Comparison of ENCODE assay signal across 17 cellular contexts in genomic region chr6:28226460-28226859, GRCh38. TPM values are rescaled to one million over a fixed set of nuclear protein-coding genes. Genes with fewer than 3 reads are reported as not detected.
A peak's percentile ranks its signal among the peaks of the same experiment; 100 is the strongest.
DNase-seq lines count a peak whose midpoint lies in the region; ATAC-seq, FAIRE-seq and TF ChIP-seq lines count a peak whose summit lies in the region.
"Had no signal": no experiment of that assay in that cellular context is flagged by ENCODE, and none has a peak within 500 bp of the region (broad histone marks: within the 10 kb centered on the region; RNA-seq: fewer than 3 reads in every experiment).

No MANE protein-coding gene starts in this region.

- H3K27ac ChIP-seq in A549 (no peak overlapping the region), HUES48 (ENCODE audit: low read depth, low read length) (no peak overlapping the region), mesodermal cell (ENCODE audit: low read depth, low read length, severe bottlenecking) (no peak overlapping the region), tibial artery (no peak overlapping the region)
- H3K27ac ChIP-seq: pancreas had no signal

- intact Hi-C loops in tibial artery (cut with DNase I; ENCODE audit: low total_unique reads) = loop anchor here (10.0 kb wide), 2 partner anchors 102 to 128 kb away; partner anchors contain the start of gene ZSCAN16

- no peak for TF ChIP-seq POLR2A in A549 (IDR thresholded peaks at IDR 0.05; ENCODE audit: low read length)

- ATAC-seq in A549 = no peak
- ATAC-seq: lower lobe of right lung, pancreas had no signal

- no peak for TF ChIP-seq RAD21 in A549 (conservative IDR thresholded peaks at IDR 0.05 in 1 of 2, IDR thresholded peaks at IDR 0.05 in 1 of 2)

- TF ChIP-seq CTCF in A549 (IDR thresholded peaks at IDR 0.05) (no peak), astrocyte of the cerebellum (IDR thresholded peaks at IDR 0.05; ENCODE audit: low read depth, low read length, missing control alignments) (no peak), tibial artery (IDR thresholded peaks at IDR 0.05) (no peak)

- CTCF ChIA-PET in A549 (lab: Yijun Ruan, JAX) = interaction anchor here (0.7 kb wide), 1 partner anchor 498 kb away, joined by 3 read pairs; no protein-coding TSS in a partner anchor

- 91% methylated on average over 2 of the region's 2 CpGs for WGBS in A549 (ENCODE audit: missing lambda C conversion rate)
- 90% methylated on average over 1 of the region's 2 CpGs; no CpG with 5 or more reads in 1 of the 2 experiments for WGBS in mesodermal cell (ENCODE audit: insufficient coverage in 2 of 2), 2 experiments

- H3K4me2 ChIP-seq in A549 = peak overlapping the region; percentile 89

- no peak for TF ChIP-seq EP300 in A549 (IDR thresholded peaks at IDR 0.05)

- H3K9me3 ChIP-seq in A549 = 0 out of 3 replicates have a peak, but pooled peaks cover 3% of the 10 kb centered on the region
- H3K9me3 ChIP-seq in HUES48 (ENCODE audit: control insufficient read depth, insufficient read depth, low read length) = no peaks in the 10 kb centered on the region; the same call in 1 of the 2 replicates
- H3K9me3 ChIP-seq in mesodermal cell (ENCODE audit: control insufficient read depth, low read length) = no peaks in the 10 kb centered on the region
- H3K9me3 ChIP-seq in tibial artery = no peaks in the 10 kb centered on the region
- H3K9me3 ChIP-seq: adrenal gland, lower lobe of right lung, pancreas had no signal

- H3K9ac ChIP-seq in HUES48 (ENCODE audit: low read depth, low read length) = no peak overlapping the region

- H3K27me3 ChIP-seq in HUES48 (ENCODE audit: control insufficient read depth, insufficient read depth, low read length) (peaks cover 27% of the 10 kb centered on the region), tibial artery (peaks cover 0 to 3% of the 10 kb centered on the region in 2 donors)
- H3K27me3 ChIP-seq: adrenal gland had no signal

- in situ Hi-C loops in astrocyte of the cerebellum (cut with HindIII; ENCODE audit: low sequenced_read_pairs) = no loop called here

- peaks cover 43% of the 10 kb centered on the region for H3K36me3 ChIP-seq in HUES48 (ENCODE audit: control insufficient read depth, insufficient read depth, low read length)
- peaks cover 48% of the 10 kb centered on the region for H3K36me3 ChIP-seq in mesodermal cell (ENCODE audit: control insufficient read depth, insufficient read depth, low read length)
- H3K36me3 ChIP-seq in tibial artery = peaks cover 38 to 46% (median 40%) of the 10 kb centered on the region in 3 donors

- no peak overlapping the region for H3K4me3 ChIP-seq in A549
- H3K4me3 ChIP-seq in HUES48 (ENCODE audit: low read depth, low read length) = peak overlapping the region; percentile 94
- H3K4me3 ChIP-seq in astrocyte of the cerebellum (ENCODE audit: low read depth, low read length) = peak overlapping the region; percentile 72
- peak overlapping the region; percentile 69 for H3K4me3 ChIP-seq in mesodermal cell (ENCODE audit: extremely low read depth, insufficient read depth, low read length, poor library complexity, severe bottlenecking)
- no peak overlapping the region for H3K4me3 ChIP-seq in tibial artery

- no peak for DNase-seq in A549 (ENCODE audit: low read depth in 1 of 2, low spot score in 1 of 2)
- no peak for DNase-seq in astrocyte of the cerebellum (ENCODE audit: low read depth)
- no peak for DNase-seq in NOMO-1 treated with dmso at 0.1 percent for 144 hours (lab: John Stamatoyannopoulos, UW; ENCODE audit: unreplicated experiment)
- no peak for DNase-seq in NCI-H526 treated with DMSO at 0.1 percent for 48 hours (lab: John Stamatoyannopoulos, UW)
- DNase-seq in tibial artery = no peak
- no peak for DNase-seq in COLO829 (ENCODE audit: low spot score)
- DNase-seq: activated T-cell treated with anti-CD3 and anti-CD28 coated beads, Interleukin-2, amount 50 U/mL, for 24 hours; adrenal gland; DMS 273 treated with DMSO at 0.1 percent for 48 hours; lower lobe of right lung; NCI-H226; pancreas; stimulated activated CD4-positive, alpha-beta T cell treated with anti-CD3 and anti-CD28 coated beads, Interleukin-12 subunit alpha, Interleukin-12 subunit beta, amount 100 ng/mL, for 4 hours; substantia nigra; T-helper 1 cell had no signal

- H3K4me1 ChIP-seq in A549 (peaks cover 11% of the 10 kb centered on the region; the same call in 2 of the 3 replicates), HUES48 (ENCODE audit: control insufficient read depth, insufficient read depth, low read length) (0 out of 2 replicates have a peak, but pooled peaks cover 6% of the 10 kb centered on the region), mesodermal cell (ENCODE audit: control insufficient read depth, insufficient read depth, low read length, poor library complexity, severe bottlenecking) (no peaks in the 10 kb centered on the region), tibial artery (peaks cover 0 to 11% (median 7%) of the 10 kb centered on the region in 4 donors)

- FAIRE-seq in A549 (lab: Jason Lieb, UNC) = no peak
- FAIRE-seq: pancreas had no signal

- POLR2A ChIA-PET in A549 (lab: Yijun Ruan, JAX) = interaction anchor here (0.8 kb wide), 1 partner anchor 85 kb away, joined by 6 read pairs; the partner anchor contains the start of gene ZKSCAN8

TF ChIP-seq in A549, 52 proteins besides CTCF, POLR2A, EP300 and RAD21 (continues in another document):
- TF ChIP-seq FOXS1 (CRISPR knock-in tag; IDR thresholded peaks at IDR 0.05) (no peak), KDM5A (IDR thresholded peaks at IDR 0.05) (no peak), SREBF2 (IDR thresholded peaks at IDR 0.05) (no peak), MAFK (IDR thresholded peaks at IDR 0.05; ENCODE audit: partially characterized antibody) (no peak), HMGXB4 (CRISPR knock-in tag; IDR thresholded peaks at IDR 0.05; ENCODE audit: borderline replicate concordance) (no peak), CBX2 (IDR thresholded peaks at IDR 0.05; ENCODE audit: borderline replicate concordance, low read depth) (no peak), ZFP36 (IDR thresholded peaks at IDR 0.05; ENCODE audit: borderline replicate concordance, partially characterized antibody) (no peak), MAX (IDR thresholded peaks at IDR 0.05) (no peak), PHF8 (IDR thresholded peaks at IDR 0.05; ENCODE audit: borderline replicate concordance, low read depth) (no peak)

RNA-seq across cellular contexts. Expression of gene ZSCAN9, which starts 1.4 kb away (rescaled TPM):
- polyA plus RNA-seq in A549 (2011; rRNA removed) (16.2 and 18.4 TPM in 2 replicates), A549 (2017; fragmentation: RNase III; extraction: RNeasy Plus Mini Kit Qiagen cat#74134 plus additional on column Dnase treatment) (7.2 to 8.1 TPM (median 7.7 TPM) in 3 replicates)
- 4.3 and 4.9 TPM in 2 replicates for polyA plus RNA-seq in A549 (2012; cell fraction: cytosol; rRNA removed)
- 4.0 and 5.8 TPM in 2 replicates for polyA plus RNA-seq in A549 (2012; cell fraction: nucleus; rRNA removed)
- polyA minus RNA-seq in A549 (2011; rRNA and poly(A)+ RNA removed) = 11.5 and 15.3 TPM in 2 replicates
- polyA plus RNA-seq in mesodermal cell (2013, experiment 1 of 2) = 19.7 TPM
- polyA plus RNA-seq in mesodermal cell (2013, experiment 2 of 2) = 19.7 TPM

RNA-seq across cellular contexts. Expression of gene ZKSCAN4, which starts 25.6 kb away (rescaled TPM):
- polyA plus RNA-seq in A549 (2011; rRNA removed) (2.3 TPM in 2 replicates), A549 (2017; fragmentation: RNase III; extraction: RNeasy Plus Mini Kit Qiagen cat#74134 plus additional on column Dnase treatment) (1.7 to 2.1 TPM (median 1.8 TPM) in 3 replicates)
- 0.81 and 1.0 TPM in 2 replicates for polyA plus RNA-seq in A549 (2012; cell fraction: cytosol; rRNA removed)
- polyA plus RNA-seq in A549 (2012; cell fraction: nucleus; rRNA removed) = 0.70 and 0.72 TPM in 2 replicates
- polyA minus RNA-seq in A549 (2011; rRNA and poly(A)+ RNA removed) = 1.7 and 1.9 TPM in 2 replicates
- 7.4 TPM for polyA plus RNA-seq in mesodermal cell (2013, experiment 1 of 2)
- 6.3 TPM for polyA plus RNA-seq in mesodermal cell (2013, experiment 2 of 2)

RNA-seq across cellular contexts. Expression of gene NKAPL, which starts 32.6 kb away (rescaled TPM):
- not detected in 2 replicates for polyA plus RNA-seq in A549 (2011; rRNA removed)
- not detected in 2 replicates for polyA plus RNA-seq in A549 (2012; cell fraction: cytosol; rRNA removed)
- polyA plus RNA-seq in A549 (2012; cell fraction: nucleus; rRNA removed) = not detected in 2 replicates
- polyA plus RNA-seq in A549 (2017; fragmentation: RNase III; extraction: RNeasy Plus Mini Kit Qiagen cat#74134 plus additional on column Dnase treatment) = not detected in 3 replicates
- not detected in 2 replicates for polyA minus RNA-seq in A549 (2011; rRNA and poly(A)+ RNA removed)
- polyA plus RNA-seq in mesodermal cell (2013, experiment 1 of 2) = not detected
- polyA plus RNA-seq in mesodermal cell (2013, experiment 2 of 2) = not detected

RNA-seq across cellular contexts. Expression of gene ZSCAN26, which starts 40.5 kb away (rescaled TPM):
- polyA plus RNA-seq in A549 (2011; rRNA removed) = 10.1 and 11.2 TPM in 2 replicates
- polyA plus RNA-seq in A549 (2012; cell fraction: cytosol; rRNA removed) = 2.1 and 2.9 TPM in 2 replicates
- polyA plus RNA-seq in A549 (2012; cell fraction: nucleus; rRNA removed) = 3.3 and 4.0 TPM in 2 replicates
- 5.0 to 6.2 TPM (median 5.9 TPM) in 3 replicates for polyA plus RNA-seq in A549 (2017; fragmentation: RNase III; extraction: RNeasy Plus Mini Kit Qiagen cat#74134 plus additional on column Dnase treatment)
- polyA minus RNA-seq in A549 (2011; rRNA and poly(A)+ RNA removed) = 7.8 and 9.8 TPM in 2 replicates
- polyA plus RNA-seq in mesodermal cell (2013, experiment 1 of 2) = 18.2 TPM
- 16.8 TPM for polyA plus RNA-seq in mesodermal cell (2013, experiment 2 of 2)

RNA-seq across cellular contexts. Expression of gene PGBD1, which starts 54.9 kb away (rescaled TPM):
- polyA plus RNA-seq in A549 (2011; rRNA removed) (5.2 and 7.0 TPM in 2 replicates), A549 (2017; fragmentation: RNase III; extraction: RNeasy Plus Mini Kit Qiagen cat#74134 plus additional on column Dnase treatment) (3.7 to 4.1 TPM (median 3.7 TPM) in 3 replicates)
- polyA plus RNA-seq in A549 (2012; cell fraction: cytosol; rRNA removed) = 2.2 and 2.5 TPM in 2 replicates
- 1.8 and 2.2 TPM in 2 replicates for polyA plus RNA-seq in A549 (2012; cell fraction: nucleus; rRNA removed)
- 3.3 and 3.8 TPM in 2 replicates for polyA minus RNA-seq in A549 (2011; rRNA and poly(A)+ RNA removed)
- polyA plus RNA-seq in mesodermal cell (2013, experiment 1 of 2) = 8.0 TPM
- 8.7 TPM for polyA plus RNA-seq in mesodermal cell (2013, experiment 2 of 2)

Comparison
In these comparisons a context has a peak if more than half of its experiments do, and no peak if none do; other contexts are left out.
1. H3K4me3 ChIP-seq: peak in HUES48 (single experiment), astrocyte of the cerebellum (single experiment) and mesodermal cell (single experiment); none in A549 (single experiment) and tibial artery (0 of 2).